8 cellular contexts compared by ENCODE assay signal in the genomic region with DNA sequence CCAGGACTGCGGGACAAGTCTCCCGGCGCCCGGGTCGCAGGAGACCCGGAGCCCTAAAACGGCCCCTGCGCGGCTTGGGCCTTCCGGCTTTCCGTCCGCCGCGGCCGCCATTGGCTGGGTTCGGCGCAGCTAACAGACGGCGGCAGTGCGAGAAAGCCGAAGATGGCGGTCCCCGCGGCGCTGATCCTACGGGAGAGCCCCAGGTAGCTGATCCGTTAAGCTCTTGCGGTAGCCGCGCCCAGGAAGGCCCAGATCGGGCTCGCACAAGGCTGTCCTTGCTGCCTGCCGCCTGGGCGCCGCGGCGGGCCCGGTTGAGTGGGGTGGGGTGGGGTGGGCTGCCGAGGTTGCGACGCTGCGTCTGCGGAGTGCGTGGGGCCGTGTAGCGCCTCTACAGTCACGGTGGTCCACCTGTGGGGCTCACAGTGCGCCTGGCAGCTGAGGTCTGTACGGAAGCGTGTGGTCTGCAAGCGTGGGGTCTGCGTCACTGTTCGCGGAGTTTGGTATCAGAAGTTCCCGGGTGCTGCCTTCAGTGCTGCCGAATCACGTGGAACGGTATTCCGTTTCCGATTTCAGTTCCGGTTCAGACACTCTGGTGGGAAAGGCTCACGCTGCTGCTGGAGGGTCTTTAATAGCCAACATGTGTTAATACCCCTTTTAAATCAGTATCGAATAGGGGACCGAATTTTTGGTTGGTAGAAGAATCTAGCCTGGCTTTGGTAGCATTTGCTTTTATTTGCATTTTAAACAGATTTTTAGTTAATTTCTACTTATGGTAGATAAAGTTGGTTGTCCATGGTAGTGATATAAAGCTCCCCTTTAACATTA.
DNase-seq lines count a peak whose midpoint lies in the region; ATAC-seq, FAIRE-seq and TF ChIP-seq lines count a peak whose summit lies in the region.

COMMD10 (plus strand) TSS at position 135 of the 825 bp plus-strand sequence.

- peak; percentile 54 for DNase-seq in GM18507 (ENCODE audit: extremely low spot score, insufficient read length, low read depth)
- DNase-seq in NCI-H2029 (lab: John Stamatoyannopoulos, UW) = peak; percentile 67
- peak; percentile 45 for DNase-seq in T1000 (lab: John Stamatoyannopoulos, UW)
- peak; percentile 88 for DNase-seq in astrocyte of the hippocampus (ENCODE audit: low read depth, low spot score)
- DNase-seq in hypothalamus (lab: John Stamatoyannopoulos, UW) = peak; percentile 30 to 91 (median 68)
- peak; percentile 43 for DNase-seq in retinal pigment epithelial cell (ENCODE audit: low read depth)
- DNase-seq in OCI-M2 (lab: John Stamatoyannopoulos, UW; ENCODE audit: unreplicated experiment) = no peak

- peak within 1 kb of the TSS; percentile 82 for H3K4me3 ChIP-seq in retinal pigment epithelial cell (ENCODE audit: low read length)

- FAIRE-seq in GM18507 (lab: Jason Lieb, UNC) = peak; percentile 87

- ATAC-seq in HG02938 (IDR thresholded peaks at IDR 0.05; ENCODE audit: unreplicated experiment) = peak; percentile 92

- TF ChIP-seq CTCF in retinal pigment epithelial cell (conservative IDR thresholded peaks at IDR 0.05; ENCODE audit: low read depth, low read length) = no peak
